Comparison of ENCODE assay signal across 13 cellular contexts in the genomic region with DNA sequence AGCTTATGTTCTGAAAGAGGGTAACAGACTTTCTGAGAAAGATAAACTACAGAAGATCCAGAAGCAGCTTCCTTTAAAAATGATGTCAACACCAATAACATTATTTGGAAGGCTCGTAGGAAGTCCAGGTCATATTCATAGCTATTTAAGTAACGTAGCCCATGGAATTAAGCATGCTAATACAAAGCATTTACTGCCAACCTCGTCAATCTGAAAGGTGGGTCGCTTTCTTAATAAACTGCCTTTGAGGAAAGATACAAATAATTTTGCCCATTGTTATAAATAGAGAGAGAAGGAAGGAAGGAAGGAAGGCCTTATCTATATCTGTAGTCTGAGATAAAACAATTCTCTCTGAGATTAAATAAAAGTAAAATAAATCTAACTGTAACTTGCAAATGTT.
DNase-seq lines count a peak whose midpoint lies in the region; ATAC-seq and TF ChIP-seq lines count a peak whose summit lies in the region.
"Had no signal": no experiment of that assay in that cellular context is flagged by ENCODE, and none has a peak within 500 bp of the region (broad histone marks: within the 10 kb centered on the region; RNA-seq: fewer than 3 reads in every experiment).

No MANE protein-coding gene starts in this region.

- H3K9ac ChIP-seq in muscle layer of colon (ENCODE audit: low read length): peak overlapping the region; percentile 42

- no peaks in the 10 kb centered on the region for H3K36me3 Mint-ChIP-seq in T-helper 1 cell treated with Interleukin-12 subunit alpha and Interleukin-12 subunit beta and Interleukin-4 antibody, amounts not matched to agents 30 μg/mL and 1 μg/mL, for 36 hours (ENCODE audit: low read depth)

- TF ChIP-seq CTCF in tibial artery (IDR thresholded peaks at IDR 0.05): no peak

- peaks cover 53% of the 10 kb centered on the region for H3K4me1 Mint-ChIP-seq in T-helper 1 cell treated with Interleukin-12 subunit alpha and Interleukin-12 subunit beta and Interleukin-4 antibody, amounts not matched to agents 30 μg/mL and 1 μg/mL, for 36 hours (ENCODE audit: low read depth)

- ATAC-seq in left colon: no peak

- H3K4me3 ChIP-seq in muscle layer of colon (ENCODE audit: low read depth in 1 of 2, low read length in 2 of 2) (peak overlapping the region; percentile 58 to 65), tibial artery (peak overlapping the region; percentile 56 to 59), HAP-1 (no peak overlapping the region)
- H3K4me3 ChIP-seq: cardiac muscle cell, mucosa of descending colon had no signal

- no peak for DNase-seq in T-helper 1 cell
- DNase-seq in tibial artery: no peak
- no peak for DNase-seq in NOMO-1 treated with DMSO at 0.1 percent for 48 hours (lab: John Stamatoyannopoulos, UW; ENCODE audit: unreplicated experiment)
- no peak for DNase-seq in HAP-1 (ENCODE audit: low spot score in 2 of 2)
- no peak for DNase-seq in left colon
- DNase-seq: activated T-cell treated with anti-CD3 and anti-CD28 coated beads for 4 hours; stimulated activated CD8-positive, alpha-beta memory T cell treated with anti-CD3 and anti-CD28 coated beads, Interleukin-4, amount 100 ng/mL, for 48 hours had no signal

- peaks cover 68% of the 10 kb centered on the region for H3K4me1 ChIP-seq in muscle layer of colon (ENCODE audit: insufficient read depth, low read length)
- peaks cover 0 to 65% (median 37%) of the 10 kb centered on the region in 4 donors for H3K4me1 ChIP-seq in tibial artery
- no peaks in the 10 kb centered on the region for H3K4me1 ChIP-seq in HAP-1

- no peaks in the 10 kb centered on the region for H3K9me3 Mint-ChIP-seq in T-helper 1 cell treated with Interleukin-12 subunit alpha and Interleukin-12 subunit beta and Interleukin-4 antibody, amounts not matched to agents 30 μg/mL and 1 μg/mL, for 36 hours

- peaks cover 2% of the 10 kb centered on the region for H3K27me3 Mint-ChIP-seq in T-helper 1 cell treated with Interleukin-12 subunit alpha and Interleukin-12 subunit beta and Interleukin-4 antibody, amounts not matched to agents 30 μg/mL and 1 μg/mL, for 36 hours (ENCODE audit: low read depth)

- intact Hi-C loops in tibial artery (cut with DNase I; ENCODE audit: low total_unique reads) (no loop called here), left colon (cut with DNase I, micrococcal nuclease) (no loop called here)

- H3K9me3 ChIP-seq in muscle layer of colon (ENCODE audit: low read length): no peaks in the 10 kb centered on the region
- no peaks in the 10 kb centered on the region for H3K9me3 ChIP-seq in tibial artery
- H3K9me3 ChIP-seq in HAP-1: no peaks in the 10 kb centered on the region
- H3K9me3 ChIP-seq: mucosa of descending colon had no signal

- H3K27ac Mint-ChIP-seq in T-helper 1 cell treated with Interleukin-12 subunit alpha and Interleukin-12 subunit beta and Interleukin-4 antibody, amounts not matched to agents 30 μg/mL and 1 μg/mL, for 36 hours: peak overlapping the region; percentile 86

- H3K36me3 ChIP-seq in muscle layer of colon (ENCODE audit: insufficient read depth, low read length) (no peaks in the 10 kb centered on the region), tibial artery (no peaks in the 10 kb centered on the region), HAP-1 (replicated peaks) (no peaks in the 10 kb centered on the region)
- H3K36me3 ChIP-seq: cardiac muscle cell had no signal

- H3K27ac ChIP-seq in cingulate gyrus (ENCODE audit: low read depth, low read length): peak overlapping the region; percentile 67
- peak overlapping the region; percentile 90 for H3K27ac ChIP-seq in muscle layer of colon (ENCODE audit: low read depth, low read length)
- H3K27ac ChIP-seq in tibial artery: peak overlapping the region; percentile 81 to 86
- H3K27ac ChIP-seq: 22Rv1, cardiac muscle cell had no signal

- no peaks in the 10 kb centered on the region for H3K27me3 ChIP-seq in muscle layer of colon (ENCODE audit: control insufficient read depth in 1 of 2, insufficient read depth in 2 of 2, low read length in 2 of 2)
- no peaks in the 10 kb centered on the region for H3K27me3 ChIP-seq in tibial artery
- H3K27me3 ChIP-seq in HAP-1 (ENCODE audit: low read depth): no peaks in the 10 kb centered on the region
- H3K27me3 ChIP-seq: cardiac muscle cell had no signal

- peak overlapping the region; percentile 79 for H3K4me3 Mint-ChIP-seq in T-helper 1 cell treated with Interleukin-12 subunit alpha and Interleukin-12 subunit beta and Interleukin-4 antibody, amounts not matched to agents 30 μg/mL and 1 μg/mL, for 36 hours

- in situ Hi-C loops in HAP-1 (cut with MboI; ENCODE audit: low sequenced_read_pairs): loop anchor here (25.0 kb wide), 1 partner anchor 507 kb away; no protein-coding TSS in a partner anchor
